ENCODE assay signal across 8 cellular contexts in the genomic region with DNA sequence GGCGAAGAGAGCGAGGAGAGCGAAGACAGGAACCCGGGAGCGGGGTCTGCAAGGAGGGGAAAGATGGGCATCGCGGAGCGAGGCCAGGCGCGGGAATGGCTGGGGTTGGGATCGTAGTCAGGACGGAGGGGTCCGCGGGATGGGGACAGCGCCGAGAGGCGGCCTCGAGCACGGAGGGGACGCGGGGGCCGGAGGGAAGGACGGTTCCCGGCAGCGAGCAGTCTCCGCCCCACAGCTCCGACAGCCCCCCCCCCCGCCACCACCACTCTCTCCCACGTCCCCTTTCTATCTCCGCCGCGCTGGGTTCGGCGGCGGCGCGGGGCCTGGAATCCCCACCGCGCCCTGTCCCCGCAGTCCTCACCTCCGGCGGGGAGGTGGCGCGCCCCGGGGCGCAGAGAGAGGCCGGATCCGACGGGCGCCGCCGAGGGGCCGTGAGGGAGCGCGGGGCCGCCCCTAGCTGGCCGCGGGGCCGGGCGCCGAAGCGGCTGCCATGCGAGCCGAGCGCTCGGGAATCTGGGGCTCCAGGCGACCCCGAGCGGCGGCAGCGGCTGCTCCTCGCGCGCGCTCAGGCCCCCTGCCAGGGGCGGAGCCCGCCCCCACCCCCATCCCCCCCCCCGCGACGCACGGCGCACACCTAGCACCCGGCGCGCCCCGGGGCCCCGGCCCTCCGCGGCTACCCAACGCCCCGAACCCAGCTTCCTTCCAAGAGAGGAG. TPM values are rescaled to one million over a fixed set of nuclear protein-coding genes. Genes with fewer than 3 reads are reported as not detected.
DNase-seq lines count a peak whose midpoint lies in the region; ATAC-seq and TF ChIP-seq lines count a peak whose summit lies in the region.

A gene with protein sequence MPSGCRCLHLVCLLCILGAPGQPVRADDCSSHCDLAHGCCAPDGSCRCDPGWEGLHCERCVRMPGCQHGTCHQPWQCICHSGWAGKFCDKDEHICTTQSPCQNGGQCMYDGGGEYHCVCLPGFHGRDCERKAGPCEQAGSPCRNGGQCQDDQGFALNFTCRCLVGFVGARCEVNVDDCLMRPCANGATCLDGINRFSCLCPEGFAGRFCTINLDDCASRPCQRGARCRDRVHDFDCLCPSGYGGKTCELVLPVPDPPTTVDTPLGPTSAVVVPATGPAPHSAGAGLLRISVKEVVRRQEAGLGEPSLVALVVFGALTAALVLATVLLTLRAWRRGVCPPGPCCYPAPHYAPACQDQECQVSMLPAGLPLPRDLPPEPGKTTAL (minus strand): TSS at position 515 of the 714 bp plus-strand sequence. CDS start 723 bp downstream, outside the sequence.

- intact Hi-C loops in uterus (cut with DNase I; ENCODE audit: low total_unique reads): loop anchor here (2.0 kb wide), 1 partner anchor 50 kb away; no protein-coding TSS in a partner anchor

- peaks cover 5% of the 10 kb centered on the region for H3K36me3 Mint-ChIP-seq in IgD-negative memory B cell
- H3K36me3 Mint-ChIP-seq in nephron progenitor cell (ENCODE audit: low read depth): peaks cover 10% of the 10 kb centered on the region

- peaks cover 0 to 9% (median 7%) of the 10 kb centered on the region in 3 donors for H3K4me1 Mint-ChIP-seq in IgD-negative memory B cell
- peaks cover 18% of the 10 kb centered on the region for H3K4me1 Mint-ChIP-seq in nephron progenitor cell

- no peak for ATAC-seq in HG02884 (IDR thresholded peaks at IDR 0.05; ENCODE audit: unreplicated experiment)

- H3K27ac Mint-ChIP-seq in IgD-negative memory B cell (peak within 1 kb of the TSS in 2 of 3 donors; percentile 71 to 73), nephron progenitor cell (no peak within 1 kb of the TSS)

- peak within 1 kb of the TSS; percentile 29 to 38 for H3K4me3 ChIP-seq in uterus

- TF ChIP-seq POLR2A in erythroblast (IDR thresholded peaks at IDR 0.05; ENCODE audit: low read length) (no peak), uterus (IDR thresholded peaks at IDR 0.05) (no peak)

- H3K9me3 Mint-ChIP-seq in IgD-negative memory B cell (no peaks in the 10 kb centered on the region), nephron progenitor cell (peaks cover 2% of the 10 kb centered on the region)

- H3K4me1 ChIP-seq in uterus: peaks cover 0 to 6% of the 10 kb centered on the region in 2 donors

- H3K27me3 ChIP-seq in uterus: peaks cover 4 to 35% of the 10 kb centered on the region in 2 donors

- H3K4me3 Mint-ChIP-seq in IgD-negative memory B cell (peak within 1 kb of the TSS; percentile 18 to 95 (median 90)), nephron progenitor cell (peak within 1 kb of the TSS; percentile 85)

- peaks cover 0 to 4% of the 10 kb centered on the region in 2 donors for H3K9me3 ChIP-seq in uterus

- H3K27ac ChIP-seq in uterus: peak within 1 kb of the TSS in 1 of 2 donors; percentile 36

- no peaks in the 10 kb centered on the region for H3K36me3 ChIP-seq in uterus

- H3K27me3 Mint-ChIP-seq in IgD-negative memory B cell (peaks cover 10% of the 10 kb centered on the region), nephron progenitor cell (ENCODE audit: low read depth, poor library complexity) (peaks cover 55% of the 10 kb centered on the region)

- TF ChIP-seq CTCF in nephron progenitor cell (IDR thresholded peaks at IDR 0.05): no peak
- no peak for TF ChIP-seq CTCF in uterus (IDR thresholded peaks at IDR 0.05)

- DNase-seq in ELR (ENCODE audit: low read depth) (peak; percentile 33), erythroblast (lab: John Stamatoyannopoulos, UW) (peak; percentile 18 to 36), nephron progenitor cell (peak; percentile 52), uterus (no peak), mucosa of gallbladder (ENCODE audit: low spot score) (no peak)
- DNase-seq in activated CD8-positive, alpha-beta memory T cell treated with anti-CD3 and anti-CD28 coated beads for 24 hours: peak; percentile 75

RNA-seq across cellular contexts. Expression of the gene that starts here (rescaled TPM):
- polyA plus RNA-seq in IgD-negative memory B cell: not detected
- total RNA-seq in uterus (1 to 10 TPM in 2 of 4 donors, not detected in 2; 1.9 to 3.3 TPM), mucosa of gallbladder (0.37 TPM)

Comparison
In these comparisons a context has a peak if more than half of its experiments do, and no peak if none do; other contexts are left out.
1. DNase-seq: peak in ELR (single experiment), activated CD8-positive, alpha-beta memory T cell treated with anti-CD3 and anti-CD28 coated beads for 24 hours (single experiment), erythroblast (2 of 2) and nephron progenitor cell (single experiment); none in uterus (0 of 2) and mucosa of gallbladder (single experiment).